27 cellular contexts compared by ENCODE assay signal in the genomic region with DNA sequence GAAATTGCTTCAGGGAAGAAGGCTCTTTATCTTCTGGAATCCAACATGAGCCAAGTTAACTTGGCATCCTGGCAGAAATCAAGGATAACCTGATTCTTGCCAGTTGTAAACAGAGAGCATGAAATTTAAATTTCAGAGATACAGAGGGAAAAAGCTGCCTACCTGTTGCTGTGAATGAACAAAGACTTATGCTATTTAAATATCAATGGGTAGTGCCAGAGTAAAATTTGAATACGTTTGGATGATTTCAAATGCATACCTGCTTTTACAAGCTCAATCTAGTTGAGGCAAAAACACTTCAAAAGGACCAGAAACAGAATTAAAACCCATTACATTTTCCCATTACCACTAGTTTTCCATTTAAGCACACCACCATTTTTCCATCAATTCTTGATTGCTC.
"Had no signal": no experiment of that assay in that cellular context is flagged by ENCODE, and none has a peak within 500 bp of the region (broad histone marks: within the 10 kb centered on the region; RNA-seq: fewer than 3 reads in every experiment).

No MANE protein-coding gene starts in this region.

- H3K36me3 ChIP-seq: brain microvascular endothelial cell had no signal

- H3K4me3 Mint-ChIP-seq: activated B cell treated with CpG ODN at 0.5 μM for 24 hours; activated CD4-positive, alpha-beta memory T cell treated with anti-CD3 and anti-CD28 coated beads for 36 hours; activated CD4-positive, alpha-beta T cell treated with anti-CD3 and anti-CD28 coated beads, Interleukin-2, amount 10 ng/mL, durations not matched to agents 24 days and 14 days; activated CD8-positive, alpha-beta memory T cell treated with anti-CD3 and anti-CD28 coated beads, Interleukin-2, amount 10 ng/mL, durations not matched to agents 7 days and 5 days; activated CD8-positive, alpha-beta T cell treated with anti-CD3 and anti-CD28 coated beads, Interleukin-2, amount 10 ng/mL, durations not matched to agents 7 days and 5 days; activated naive CD4-positive, alpha-beta T cell treated with anti-CD3 and anti-CD28 coated beads for 36 hours; activated naive CD4-positive, alpha-beta T cell treated with anti-CD3 and anti-CD28 coated beads, Interleukin-2, amount 50 U/mL, for 24 hours; activated naive CD8-positive, alpha-beta T cell treated with anti-CD3 and anti-CD28 coated beads, Interleukin-2, amount 10 ng/mL, durations not matched to agents 7 days and 5 days; activated T-helper 1 cell treated with anti-CD3 and anti-CD28 coated beads, Interleukin-12 subunit alpha, Interleukin-12 subunit beta, Interleukin-2, Interleukin-4 antibody, amounts not matched to agents 30 ng/mL and 10 ng/mL and 1 ng/mL, durations not matched to agents 14 hours and 24 hours and 36 hours; central memory CD8-positive, alpha-beta T cell; dendritic cell treated with granulocyte-macrophage colony-stimulating factor and Interleukin-4, amounts not matched to agents 40 ng/mL and 50 ng/mL, for 4 days; endodermal cell had no signal

- H3K27me3 ChIP-seq: brain microvascular endothelial cell had no signal

- H3K4me1 Mint-ChIP-seq: activated B cell treated with CpG ODN at 0.5 μM for 24 hours; activated CD4-positive, alpha-beta T cell treated with anti-CD3 and anti-CD28 coated beads, Interleukin-2, amount 10 ng/mL, durations not matched to agents 24 days and 14 days; activated CD8-positive, alpha-beta memory T cell treated with anti-CD3 and anti-CD28 coated beads, Interleukin-2, amount 10 ng/mL, durations not matched to agents 7 days and 5 days; activated naive CD4-positive, alpha-beta T cell treated with anti-CD3 and anti-CD28 coated beads, Interleukin-2, amount 50 U/mL, for 24 hours; activated naive CD8-positive, alpha-beta T cell treated with anti-CD3 and anti-CD28 coated beads, Interleukin-2, amount 10 ng/mL, durations not matched to agents 7 days and 5 days; central memory CD8-positive, alpha-beta T cell had no signal

- H3K9me3 Mint-ChIP-seq: activated B cell treated with CpG ODN at 0.5 μM for 24 hours; activated CD4-positive, alpha-beta memory T cell treated with anti-CD3 and anti-CD28 coated beads for 36 hours; activated CD4-positive, alpha-beta T cell treated with anti-CD3 and anti-CD28 coated beads, Interleukin-2, amount 10 ng/mL, durations not matched to agents 24 days and 14 days; activated naive CD4-positive, alpha-beta T cell treated with anti-CD3 and anti-CD28 coated beads for 36 hours; activated naive CD4-positive, alpha-beta T cell treated with anti-CD3 and anti-CD28 coated beads, Interleukin-2, amount 50 U/mL, for 24 hours; activated naive CD8-positive, alpha-beta T cell treated with anti-CD3 and anti-CD28 coated beads, Interleukin-2, amount 10 ng/mL, durations not matched to agents 7 days and 5 days; activated T-helper 1 cell treated with anti-CD3 and anti-CD28 coated beads, Interleukin-12 subunit alpha, Interleukin-12 subunit beta, Interleukin-2, Interleukin-4 antibody, amounts not matched to agents 30 ng/mL and 10 ng/mL and 1 ng/mL, durations not matched to agents 14 hours and 24 hours and 36 hours; central memory CD8-positive, alpha-beta T cell; dendritic cell treated with granulocyte-macrophage colony-stimulating factor and Interleukin-4, amounts not matched to agents 40 ng/mL and 50 ng/mL, for 4 days; endodermal cell had no signal

- DNase-seq: activated B cell treated with CpG ODN at 0.5 μM for 24 hours; activated CD4-positive, alpha-beta memory T cell treated with anti-CD3 and anti-CD28 coated beads for 36 hours; activated CD4-positive, alpha-beta T cell treated with anti-CD3 and anti-CD28 coated beads, Interleukin-2, amount 10 ng/mL, durations not matched to agents 24 days and 14 days; activated CD8-positive, alpha-beta memory T cell treated with anti-CD3 and anti-CD28 coated beads, Interleukin-2, amount 10 ng/mL, durations not matched to agents 7 days and 5 days; activated CD8-positive, alpha-beta memory T cell treated with anti-CD3 and anti-CD28 coated beads, Interleukin-2, amount 50 U/mL, for 4 hours; activated CD8-positive, alpha-beta T cell treated with anti-CD3 and anti-CD28 coated beads, Interleukin-2, amount 10 ng/mL, durations not matched to agents 7 days and 5 days; activated effector memory CD4-positive, alpha-beta T cell treated with anti-CD3 and anti-CD28 coated beads, Interleukin-2, amount 50 U/mL, for 16 hours; activated naive CD4-positive, alpha-beta T cell treated with anti-CD3 and anti-CD28 coated beads for 36 hours; activated naive CD8-positive, alpha-beta T cell treated with anti-CD3 and anti-CD28 coated beads, Interleukin-2, amount 10 ng/mL, durations not matched to agents 7 days and 5 days; activated T-cell treated with anti-CD3 and anti-CD28 coated beads, Interleukin-2, amount 50 U/mL, for 1 hour; activated T-cell treated with anti-CD3 and anti-CD28 coated beads, Interleukin-2, amount 50 U/mL, for 48 hours; brain microvascular endothelial cell; dorsolateral prefrontal cortex; effector memory CD4-positive, alpha-beta T cell; endodermal cell; foreskin fibroblast; head of caudate nucleus; T-helper 2 cell had no signal

- H3K27me3 Mint-ChIP-seq: activated B cell treated with CpG ODN at 0.5 μM for 24 hours; activated CD4-positive, alpha-beta memory T cell treated with anti-CD3 and anti-CD28 coated beads for 36 hours; activated CD4-positive, alpha-beta T cell treated with anti-CD3 and anti-CD28 coated beads, Interleukin-2, amount 10 ng/mL, durations not matched to agents 24 days and 14 days; activated CD8-positive, alpha-beta memory T cell treated with anti-CD3 and anti-CD28 coated beads, Interleukin-2, amount 10 ng/mL, durations not matched to agents 7 days and 5 days; activated naive CD4-positive, alpha-beta T cell treated with anti-CD3 and anti-CD28 coated beads, Interleukin-2, amount 50 U/mL, for 24 hours; activated naive CD8-positive, alpha-beta T cell treated with anti-CD3 and anti-CD28 coated beads, Interleukin-2, amount 10 ng/mL, durations not matched to agents 7 days and 5 days; central memory CD8-positive, alpha-beta T cell; dendritic cell treated with granulocyte-macrophage colony-stimulating factor and Interleukin-4, amounts not matched to agents 40 ng/mL and 50 ng/mL, for 4 days had no signal

- ATAC-seq: activated CD4-positive, CD25-positive, alpha-beta regulatory T cell treated with anti-CD3 and anti-CD28 coated beads, Interleukin-2, amount 50 U/mL, for 24 hours; activated CD8-positive, alpha-beta memory T cell treated with anti-CD3 and anti-CD28 coated beads, Interleukin-2, amount 10 ng/mL, durations not matched to agents 7 days and 5 days; activated CD8-positive, alpha-beta T cell treated with anti-CD3 and anti-CD28 coated beads, Interleukin-2, amount 10 ng/mL, durations not matched to agents 7 days and 5 days; esophagus mucosa had no signal

- H3K4me3 ChIP-seq: coronary artery, dorsolateral prefrontal cortex had no signal

- H3K36me3 Mint-ChIP-seq: activated CD4-positive, alpha-beta memory T cell treated with anti-CD3 and anti-CD28 coated beads for 36 hours; activated CD8-positive, alpha-beta memory T cell treated with anti-CD3 and anti-CD28 coated beads, Interleukin-2, amount 10 ng/mL, durations not matched to agents 7 days and 5 days; activated naive CD4-positive, alpha-beta T cell treated with anti-CD3 and anti-CD28 coated beads, Interleukin-2, amount 50 U/mL, for 24 hours; activated naive CD8-positive, alpha-beta T cell treated with anti-CD3 and anti-CD28 coated beads, Interleukin-2, amount 10 ng/mL, durations not matched to agents 7 days and 5 days had no signal

- H3K27ac ChIP-seq: brain microvascular endothelial cell, coronary artery, dorsolateral prefrontal cortex, VCaP had no signal

- H3K27ac Mint-ChIP-seq: activated B cell treated with CpG ODN at 0.5 μM for 24 hours; activated CD4-positive, alpha-beta memory T cell treated with anti-CD3 and anti-CD28 coated beads for 36 hours; activated CD4-positive, alpha-beta T cell treated with anti-CD3 and anti-CD28 coated beads, Interleukin-2, amount 10 ng/mL, durations not matched to agents 24 days and 14 days; activated CD8-positive, alpha-beta memory T cell treated with anti-CD3 and anti-CD28 coated beads, Interleukin-2, amount 10 ng/mL, durations not matched to agents 7 days and 5 days; activated CD8-positive, alpha-beta T cell treated with anti-CD3 and anti-CD28 coated beads, Interleukin-2, amount 10 ng/mL, durations not matched to agents 7 days and 5 days; activated naive CD4-positive, alpha-beta T cell treated with anti-CD3 and anti-CD28 coated beads for 36 hours; activated naive CD4-positive, alpha-beta T cell treated with anti-CD3 and anti-CD28 coated beads, Interleukin-2, amount 50 U/mL, for 24 hours; activated naive CD8-positive, alpha-beta T cell treated with anti-CD3 and anti-CD28 coated beads, Interleukin-2, amount 10 ng/mL, durations not matched to agents 7 days and 5 days; activated T-helper 1 cell treated with anti-CD3 and anti-CD28 coated beads, Interleukin-12 subunit alpha, Interleukin-12 subunit beta, Interleukin-2, Interleukin-4 antibody, amounts not matched to agents 30 ng/mL and 10 ng/mL and 1 ng/mL, durations not matched to agents 14 hours and 24 hours and 36 hours; activated T-helper 2 cell treated with anti-CD3 and anti-CD28 coated beads, Interferon-gamma antibody, Interleukin-2, Interleukin-4, amounts not matched to agents 10 μg/mL and 5 μg/mL and 100 μg/mL, durations not matched to agents 14 hours and 24 hours and 36 hours; dendritic cell treated with granulocyte-macrophage colony-stimulating factor and Interleukin-4, amounts not matched to agents 40 ng/mL and 50 ng/mL, for 4 days had no signal
